ENCODE assay signal across 1 cellular context in the genomic region with DNA sequence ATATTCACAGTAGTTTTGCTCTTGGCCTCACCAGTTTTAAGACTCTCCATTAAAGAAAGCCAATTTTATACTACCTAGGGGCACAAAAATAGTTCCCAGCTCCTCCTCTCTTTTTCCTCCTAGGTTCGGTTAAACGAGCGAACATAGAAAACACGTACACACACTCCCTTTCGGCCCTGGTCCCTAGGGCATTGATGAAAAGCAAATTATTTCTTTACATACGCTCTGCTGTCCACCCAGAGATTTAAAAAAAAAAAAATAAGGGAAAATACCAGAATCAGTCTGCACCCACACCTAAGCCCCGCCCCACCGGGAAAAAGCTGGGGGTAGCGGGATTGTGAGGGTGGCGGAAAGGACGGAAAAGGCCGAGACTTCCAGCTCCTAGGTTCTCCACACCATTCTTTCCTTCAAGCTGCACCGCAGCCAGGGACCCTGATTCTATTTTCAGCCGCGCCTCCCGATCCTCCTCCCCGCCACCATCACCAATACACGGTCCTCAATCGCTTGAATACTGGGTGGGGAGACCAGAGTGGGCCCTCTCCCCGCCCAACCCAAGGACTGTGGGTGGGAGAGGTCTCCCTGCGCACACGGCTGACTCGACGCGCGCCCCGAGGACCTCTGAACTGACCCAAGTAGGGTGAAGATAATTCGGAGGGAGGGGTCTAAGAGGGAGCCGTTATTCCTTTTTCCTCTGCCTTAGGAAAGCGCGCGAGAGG.
TF ChIP-seq lines count a peak whose summit lies in the region.

No MANE protein-coding gene starts in this region.

TF ChIP-seq in H1, 55 proteins besides CTCF, POLR2A, EP300 and RAD21:
- TF ChIP-seq HDAC2 (IDR thresholded peaks at IDR 0.05; ENCODE audit: borderline replicate concordance in 1 of 2, low read depth in 2 of 2, low read length in 2 of 2) = 0 out of 4 replicates have a peak, but pooled peaks of 1 of the 2 experiments have one; percentile 86
- TF ChIP-seq TEAD4 (IDR thresholded peaks at IDR 0.05; ENCODE audit: low read depth, low read length) = no peak
- TF ChIP-seq SP4 (IDR thresholded peaks at IDR 0.05; ENCODE audit: low read length) = 0 out of 2 replicates have a peak, but pooled peaks have one; percentile 10
- TF ChIP-seq CHD1 (IDR thresholded peaks at IDR 0.05; ENCODE audit: low read depth, low read length) = no peak
- TF ChIP-seq POU5F1 (IDR thresholded peaks at IDR 0.05; ENCODE audit: low read depth, low read length) = no peak
- peak; percentile 37 for TF ChIP-seq SAP30 (IDR thresholded peaks at IDR 0.05; ENCODE audit: insufficient read depth, insufficient replicate concordance, low read length)
- TF ChIP-seq BCL11A (IDR thresholded peaks at IDR 0.05; ENCODE audit: low read depth in 2 of 2, low read length in 2 of 2) = no peak
- TF ChIP-seq RFX5 (IDR thresholded peaks at IDR 0.05; ENCODE audit: borderline replicate concordance, low read depth, low read length) = no peak
- TF ChIP-seq SP1 (IDR thresholded peaks at IDR 0.05; ENCODE audit: low read depth, low read length) = no peak
- TF ChIP-seq, protein P1, sequence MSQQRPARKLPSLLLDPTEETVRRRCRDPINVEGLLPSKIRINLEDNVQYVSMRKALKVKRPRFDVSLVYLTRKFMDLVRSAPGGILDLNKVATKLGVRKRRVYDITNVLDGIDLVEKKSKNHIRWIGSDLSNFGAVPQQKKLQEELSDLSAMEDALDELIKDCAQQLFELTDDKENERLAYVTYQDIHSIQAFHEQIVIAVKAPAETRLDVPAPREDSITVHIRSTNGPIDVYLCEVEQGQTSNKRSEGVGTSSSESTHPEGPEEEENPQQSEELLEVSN (IDR thresholded peaks at IDR 0.05) = no peak
- TF ChIP-seq KDM4A (IDR thresholded peaks at IDR 0.05; ENCODE audit: low read depth, low read length, severe bottlenecking) = no peak
